In genomic region chr14:23199141-23199540, GRCh38 we compare ENCODE assay signal across 9 cellular contexts. TPM values are rescaled to one million over a fixed set of nuclear protein-coding genes. Genes with fewer than 3 reads are reported as not detected.
"Had no signal": no experiment of that assay in that cellular context is flagged by ENCODE, and none has a peak within 500 bp of the region (broad histone marks: within the 10 kb centered on the region; RNA-seq: fewer than 3 reads in every experiment).

No MANE protein-coding gene starts in this region.

RNA-seq across cellular contexts. Expression of gene RNF212B, which starts 38.6 kb away (rescaled TPM):
- total RNA-seq: LHCN-M2, MCF 10A, NCI-H460, OCI-LY7, PC-9, Right ventricle myocardium superior, RPMI7951, SJSA1 had no signal
- polyA plus RNA-seq: SK-N-SH had no signal
